ENCODE assay signal across 1 cellular context in the genomic region with DNA sequence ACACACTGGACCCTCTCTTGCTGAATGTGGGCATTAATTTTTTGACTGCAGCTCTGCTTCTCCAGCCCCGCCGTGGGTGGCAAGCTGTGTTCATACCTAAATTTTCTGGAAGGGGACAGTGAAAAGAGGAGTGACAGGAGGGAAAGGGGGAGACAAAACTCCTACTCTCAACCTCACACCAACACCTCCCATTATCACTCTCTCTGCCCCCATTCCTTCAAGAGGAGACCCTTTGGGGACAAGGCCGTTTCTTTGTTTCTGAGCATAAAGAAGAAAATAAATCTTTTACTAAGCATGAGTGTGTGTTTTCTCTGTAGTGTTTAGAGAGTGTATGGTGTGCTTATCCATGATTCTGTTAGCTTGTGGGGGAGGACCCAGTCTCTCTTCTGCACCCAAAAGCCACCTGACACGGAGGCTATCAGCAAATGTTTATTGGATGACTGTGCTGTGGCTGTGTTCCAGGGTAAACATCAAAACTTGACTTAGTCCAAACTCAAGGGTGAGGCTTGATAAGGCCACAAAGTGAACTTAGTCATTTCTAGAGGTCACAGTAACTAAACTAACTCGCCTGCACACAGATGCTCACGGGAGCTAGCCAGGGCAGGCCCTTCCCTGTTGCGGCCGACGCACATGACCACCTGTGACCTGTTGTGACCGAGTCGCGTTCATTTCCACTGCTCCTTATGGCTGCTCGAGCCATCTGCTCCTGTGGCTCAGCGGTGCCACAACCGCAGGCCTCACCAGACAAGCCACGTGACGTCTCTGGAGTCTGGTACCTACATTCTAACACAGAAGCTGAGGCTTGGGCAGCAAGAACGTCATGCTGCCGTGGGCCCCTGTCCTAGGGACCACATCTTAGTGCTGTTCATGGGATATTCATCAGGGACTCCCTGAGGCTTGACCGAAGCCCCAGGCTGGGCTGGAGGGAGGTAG.
A peak's percentile ranks its signal among the peaks of the same experiment; 100 is the strongest.
TF ChIP-seq lines count a peak whose summit lies in the region.

No MANE protein-coding gene starts in this region.

TF ChIP-seq in HepG2, 621 proteins besides CTCF, POLR2A, EP300 and RAD21 (continued from another document and continues in another):
- TF ChIP-seq, protein P1, sequence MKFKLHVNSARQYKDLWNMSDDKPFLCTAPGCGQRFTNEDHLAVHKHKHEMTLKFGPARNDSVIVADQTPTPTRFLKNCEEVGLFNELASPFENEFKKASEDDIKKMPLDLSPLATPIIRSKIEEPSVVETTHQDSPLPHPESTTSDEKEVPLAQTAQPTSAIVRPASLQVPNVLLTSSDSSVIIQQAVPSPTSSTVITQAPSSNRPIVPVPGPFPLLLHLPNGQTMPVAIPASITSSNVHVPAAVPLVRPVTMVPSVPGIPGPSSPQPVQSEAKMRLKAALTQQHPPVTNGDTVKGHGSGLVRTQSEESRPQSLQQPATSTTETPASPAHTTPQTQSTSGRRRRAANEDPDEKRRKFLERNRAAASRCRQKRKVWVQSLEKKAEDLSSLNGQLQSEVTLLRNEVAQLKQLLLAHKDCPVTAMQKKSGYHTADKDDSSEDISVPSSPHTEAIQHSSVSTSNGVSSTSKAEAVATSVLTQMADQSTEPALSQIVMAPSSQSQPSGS (CRISPR knock-in tag; IDR thresholded peaks at IDR 0.05), result peak; percentile 84
- TF ChIP-seq, protein P2, sequence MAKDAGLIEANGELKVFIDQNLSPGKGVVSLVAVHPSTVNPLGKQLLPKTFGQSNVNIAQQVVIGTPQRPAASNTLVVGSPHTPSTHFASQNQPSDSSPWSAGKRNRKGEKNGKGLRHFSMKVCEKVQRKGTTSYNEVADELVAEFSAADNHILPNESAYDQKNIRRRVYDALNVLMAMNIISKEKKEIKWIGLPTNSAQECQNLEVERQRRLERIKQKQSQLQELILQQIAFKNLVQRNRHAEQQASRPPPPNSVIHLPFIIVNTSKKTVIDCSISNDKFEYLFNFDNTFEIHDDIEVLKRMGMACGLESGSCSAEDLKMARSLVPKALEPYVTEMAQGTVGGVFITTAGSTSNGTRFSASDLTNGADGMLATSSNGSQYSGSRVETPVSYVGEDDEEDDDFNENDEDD (CRISPR knock-in tag; IDR thresholded peaks at IDR 0.05; ENCODE audit: borderline replicate concordance), result peak; percentile 15; the same call in 1 of the 2 replicates
- TF ChIP-seq CREM (IDR thresholded peaks at IDR 0.05), result peak; percentile 65; the same call in 1 of the 2 replicates
- TF ChIP-seq CREM (CRISPR knock-in tag; IDR thresholded peaks at IDR 0.05), result no peak
- TF ChIP-seq ZEB1 (IDR thresholded peaks at IDR 0.05; ENCODE audit: insufficient replicate concordance, low read depth), result peak; percentile 61
- peak; percentile 99 for TF ChIP-seq FOSL2 (CRISPR knock-in tag; IDR thresholded peaks at IDR 0.05)
- peak; percentile 52 for TF ChIP-seq MEF2D (CRISPR knock-in tag; IDR thresholded peaks at IDR 0.05)
- no peak for TF ChIP-seq ZNF292 (CRISPR knock-in tag; IDR thresholded peaks at IDR 0.05; ENCODE audit: borderline replicate concordance, low read depth)
- TF ChIP-seq BHLHE40 (IDR thresholded peaks at IDR 0.05; ENCODE audit: low read length), result peak; percentile 97
- 0 out of 2 replicates have a peak, but pooled peaks have one; percentile 36 for TF ChIP-seq ZZZ3 (CRISPR knock-in tag; IDR thresholded peaks at IDR 0.05; ENCODE audit: borderline replicate concordance)
- TF ChIP-seq, protein P3, sequence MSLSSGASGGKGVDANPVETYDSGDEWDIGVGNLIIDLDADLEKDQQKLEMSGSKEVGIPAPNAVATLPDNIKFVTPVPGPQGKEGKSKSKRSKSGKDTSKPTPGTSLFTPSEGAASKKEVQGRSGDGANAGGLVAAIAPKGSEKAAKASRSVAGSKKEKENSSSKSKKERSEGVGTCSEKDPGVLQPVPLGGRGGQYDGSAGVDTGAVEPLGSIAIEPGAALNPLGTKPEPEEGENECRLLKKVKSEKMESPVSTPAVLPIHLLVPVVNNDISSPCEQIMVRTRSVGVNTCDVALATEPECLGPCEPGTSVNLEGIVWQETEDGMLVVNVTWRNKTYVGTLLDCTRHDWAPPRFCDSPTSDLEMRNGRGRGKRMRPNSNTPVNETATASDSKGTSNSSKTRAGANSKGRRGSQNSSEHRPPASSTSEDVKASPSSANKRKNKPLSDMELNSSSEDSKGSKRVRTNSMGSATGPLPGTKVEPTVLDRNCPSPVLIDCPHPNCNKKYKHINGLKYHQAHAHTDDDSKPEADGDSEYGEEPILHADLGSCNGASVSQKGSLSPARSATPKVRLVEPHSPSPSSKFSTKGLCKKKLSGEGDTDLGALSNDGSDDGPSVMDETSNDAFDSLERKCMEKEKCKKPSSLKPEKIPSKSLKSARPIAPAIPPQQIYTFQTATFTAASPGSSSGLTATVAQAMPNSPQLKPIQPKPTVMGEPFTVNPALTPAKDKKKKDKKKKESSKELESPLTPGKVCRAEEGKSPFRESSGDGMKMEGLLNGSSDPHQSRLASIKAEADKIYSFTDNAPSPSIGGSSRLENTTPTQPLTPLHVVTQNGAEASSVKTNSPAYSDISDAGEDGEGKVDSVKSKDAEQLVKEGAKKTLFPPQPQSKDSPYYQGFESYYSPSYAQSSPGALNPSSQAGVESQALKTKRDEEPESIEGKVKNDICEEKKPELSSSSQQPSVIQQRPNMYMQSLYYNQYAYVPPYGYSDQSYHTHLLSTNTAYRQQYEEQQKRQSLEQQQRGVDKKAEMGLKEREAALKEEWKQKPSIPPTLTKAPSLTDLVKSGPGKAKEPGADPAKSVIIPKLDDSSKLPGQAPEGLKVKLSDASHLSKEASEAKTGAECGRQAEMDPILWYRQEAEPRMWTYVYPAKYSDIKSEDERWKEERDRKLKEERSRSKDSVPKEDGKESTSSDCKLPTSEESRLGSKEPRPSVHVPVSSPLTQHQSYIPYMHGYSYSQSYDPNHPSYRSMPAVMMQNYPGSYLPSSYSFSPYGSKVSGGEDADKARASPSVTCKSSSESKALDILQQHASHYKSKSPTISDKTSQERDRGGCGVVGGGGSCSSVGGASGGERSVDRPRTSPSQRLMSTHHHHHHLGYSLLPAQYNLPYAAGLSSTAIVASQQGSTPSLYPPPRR (CRISPR knock-in tag; IDR thresholded peaks at IDR 0.05; ENCODE audit: borderline replicate concordance), result peak; percentile 89; the same call in 1 of the 2 replicates
- peak; percentile 48 for TF ChIP-seq ZMYM3 (CRISPR knock-in tag; IDR thresholded peaks at IDR 0.05)
- TF ChIP-seq ETV5 (CRISPR knock-in tag; IDR thresholded peaks at IDR 0.05; ENCODE audit: borderline replicate concordance), result peak; percentile 36; the same call in 1 of the 2 replicates
- TF ChIP-seq, protein P4, sequence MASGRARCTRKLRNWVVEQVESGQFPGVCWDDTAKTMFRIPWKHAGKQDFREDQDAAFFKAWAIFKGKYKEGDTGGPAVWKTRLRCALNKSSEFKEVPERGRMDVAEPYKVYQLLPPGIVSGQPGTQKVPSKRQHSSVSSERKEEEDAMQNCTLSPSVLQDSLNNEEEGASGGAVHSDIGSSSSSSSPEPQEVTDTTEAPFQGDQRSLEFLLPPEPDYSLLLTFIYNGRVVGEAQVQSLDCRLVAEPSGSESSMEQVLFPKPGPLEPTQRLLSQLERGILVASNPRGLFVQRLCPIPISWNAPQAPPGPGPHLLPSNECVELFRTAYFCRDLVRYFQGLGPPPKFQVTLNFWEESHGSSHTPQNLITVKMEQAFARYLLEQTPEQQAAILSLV (CRISPR knock-in tag; IDR thresholded peaks at IDR 0.05; ENCODE audit: borderline replicate concordance), result peak; percentile 60; the same call in 1 of the 2 replicates
- TF ChIP-seq NFIC (IDR thresholded peaks at IDR 0.05; ENCODE audit: low read length), result peak; percentile 89
- TF ChIP-seq STAT5B (CRISPR knock-in tag; IDR thresholded peaks at IDR 0.05), result no peak
- TF ChIP-seq MXD4 (CRISPR knock-in tag; IDR thresholded peaks at IDR 0.05), result 0 out of 2 replicates have a peak, but pooled peaks have one; percentile 41
- 0 out of 2 replicates have a peak, but pooled peaks have one; percentile 28 for TF ChIP-seq ZNF607 (CRISPR knock-in tag; IDR thresholded peaks at IDR 0.05; ENCODE audit: borderline replicate concordance)
- TF ChIP-seq, protein P5, sequence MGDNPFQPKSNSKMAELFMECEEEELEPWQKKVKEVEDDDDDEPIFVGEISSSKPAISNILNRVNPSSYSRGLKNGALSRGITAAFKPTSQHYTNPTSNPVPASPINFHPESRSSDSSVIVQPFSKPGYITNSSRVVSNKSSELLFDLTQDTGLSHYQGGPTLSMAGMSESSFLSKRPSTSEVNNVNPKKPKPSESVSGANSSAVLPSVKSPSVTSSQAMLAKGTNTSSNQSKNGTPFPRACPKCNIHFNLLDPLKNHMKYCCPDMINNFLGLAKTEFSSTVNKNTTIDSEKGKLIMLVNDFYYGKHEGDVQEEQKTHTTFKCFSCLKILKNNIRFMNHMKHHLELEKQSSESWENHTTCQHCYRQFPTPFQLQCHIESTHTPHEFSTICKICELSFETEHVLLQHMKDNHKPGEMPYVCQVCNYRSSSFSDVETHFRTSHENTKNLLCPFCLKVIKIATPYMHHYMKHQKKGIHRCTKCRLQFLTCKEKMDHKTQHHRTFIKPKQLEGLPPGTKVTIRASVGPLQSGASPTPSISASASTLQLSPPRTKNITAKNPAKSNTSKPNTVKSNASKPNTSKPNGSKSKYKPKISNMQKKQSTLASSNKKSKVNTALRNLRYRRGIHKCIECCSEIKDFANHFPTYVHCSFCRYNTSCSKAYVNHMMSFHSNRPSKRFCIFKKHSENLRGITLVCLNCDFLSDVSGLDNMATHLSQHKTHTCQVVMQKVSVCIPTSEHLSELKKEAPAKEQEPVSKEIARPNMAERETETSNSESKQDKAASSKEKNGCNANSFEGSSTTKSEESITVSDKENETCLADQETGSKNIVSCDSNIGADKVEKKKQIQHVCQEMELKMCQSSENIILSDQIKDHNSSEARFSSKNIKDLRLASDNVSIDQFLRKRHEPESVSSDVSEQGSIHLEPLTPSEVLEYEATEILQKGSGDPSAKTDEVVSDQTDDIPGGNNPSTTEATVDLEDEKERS (CRISPR knock-in tag; IDR thresholded peaks at IDR 0.05), result no peak
- TF ChIP-seq BCL6 (CRISPR knock-in tag; IDR thresholded peaks at IDR 0.05), result peak; percentile 84
- TF ChIP-seq ASH2L (IDR thresholded peaks at IDR 0.05; ENCODE audit: insufficient read length, low read depth, low read length), result peak; percentile 40
- TF ChIP-seq, protein P6, sequence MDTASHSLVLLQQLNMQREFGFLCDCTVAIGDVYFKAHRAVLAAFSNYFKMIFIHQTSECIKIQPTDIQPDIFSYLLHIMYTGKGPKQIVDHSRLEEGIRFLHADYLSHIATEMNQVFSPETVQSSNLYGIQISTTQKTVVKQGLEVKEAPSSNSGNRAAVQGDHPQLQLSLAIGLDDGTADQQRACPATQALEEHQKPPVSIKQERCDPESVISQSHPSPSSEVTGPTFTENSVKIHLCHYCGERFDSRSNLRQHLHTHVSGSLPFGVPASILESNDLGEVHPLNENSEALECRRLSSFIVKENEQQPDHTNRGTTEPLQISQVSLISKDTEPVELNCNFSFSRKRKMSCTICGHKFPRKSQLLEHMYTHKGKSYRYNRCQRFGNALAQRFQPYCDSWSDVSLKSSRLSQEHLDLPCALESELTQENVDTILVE (CRISPR knock-in tag; IDR thresholded peaks at IDR 0.05), result peak; percentile 41; the same call in 1 of the 2 replicates
- peak; percentile 75; the same call in 1 of the 2 replicates for TF ChIP-seq HNF4A (CRISPR knock-in tag; IDR thresholded peaks at IDR 0.05)
- TF ChIP-seq RXRB (CRISPR knock-in tag; IDR thresholded peaks at IDR 0.05; ENCODE audit: borderline replicate concordance), result peak; percentile 89
- TF ChIP-seq DMAP1 (CRISPR knock-in tag; IDR thresholded peaks at IDR 0.05), result peak; percentile 57; the same call in 1 of the 2 replicates
- peak; percentile 83 for TF ChIP-seq MED1 (CRISPR knock-in tag; IDR thresholded peaks at IDR 0.05)
- TF ChIP-seq CREB1 (IDR thresholded peaks at IDR 0.05), result peak; percentile 26; the same call in 1 of the 2 replicates
- TF ChIP-seq CREB1 (CRISPR knock-in tag; IDR thresholded peaks at IDR 0.05), result no peak; the same call in 1 of the 2 replicates
- TF ChIP-seq, protein P7, sequence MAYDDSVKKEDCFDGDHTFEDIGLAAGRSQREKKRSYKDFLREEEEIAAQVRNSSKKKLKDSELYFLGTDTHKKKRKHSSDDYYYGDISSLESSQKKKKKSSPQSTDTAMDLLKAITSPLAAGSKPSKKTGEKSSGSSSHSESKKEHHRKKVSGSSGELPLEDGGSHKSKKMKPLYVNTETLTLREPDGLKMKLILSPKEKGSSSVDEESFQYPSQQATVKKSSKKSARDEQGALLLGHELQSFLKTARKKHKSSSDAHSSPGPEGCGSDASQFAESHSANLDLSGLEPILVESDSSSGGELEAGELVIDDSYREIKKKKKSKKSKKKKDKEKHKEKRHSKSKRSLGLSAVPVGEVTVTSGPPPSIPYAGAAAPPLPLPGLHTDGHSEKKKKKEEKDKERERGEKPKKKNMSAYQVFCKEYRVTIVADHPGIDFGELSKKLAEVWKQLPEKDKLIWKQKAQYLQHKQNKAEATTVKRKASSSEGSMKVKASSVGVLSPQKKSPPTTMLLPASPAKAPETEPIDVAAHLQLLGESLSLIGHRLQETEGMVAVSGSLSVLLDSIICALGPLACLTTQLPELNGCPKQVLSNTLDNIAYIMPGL (CRISPR knock-in tag; IDR thresholded peaks at IDR 0.05; ENCODE audit: borderline replicate concordance in 1 of 2, low read depth in 1 of 2), result peak in 1 of 2 experiments; percentile 39; a peak in 1 of 4 replicates
- TF ChIP-seq ARNTL (CRISPR knock-in tag; IDR thresholded peaks at IDR 0.05), result peak; percentile 89
- no peak for TF ChIP-seq KAT7 (CRISPR knock-in tag; IDR thresholded peaks at IDR 0.05; ENCODE audit: borderline replicate concordance)
